Comparison of ENCODE assay signal across 1 cellular context in genomic region chr3:186806173-186807055, GRCh38.
TF ChIP-seq lines count a peak whose summit lies in the region.

Gene RFC4, minus strand, starts transcription at chr3:186806482. Its CDS starts 1,769 bp downstream, at chr3:186804713.

TF ChIP-seq in K562, 482 proteins besides CTCF, POLR2A, EP300 and RAD21 (continued from another document and continues in another):
- no peak for TF ChIP-seq EHMT2 (IDR thresholded peaks at IDR 0.05)
- no peak for TF ChIP-seq NELFE (IDR thresholded peaks at IDR 0.05; ENCODE audit: insufficient read depth, insufficient read length)
- peak; percentile 97 for TF ChIP-seq E2F4 (CRISPR knock-in tag; IDR thresholded peaks at IDR 0.05; ENCODE audit: low read depth)
- peak; percentile 95 to 96 for TF ChIP-seq E2F6 (IDR thresholded peaks at IDR 0.05; ENCODE audit: borderline replicate concordance in 1 of 2, extremely low read depth in 1 of 2, insufficient read depth in 1 of 2, insufficient read length in 1 of 2, low read depth in 1 of 2, low read length in 1 of 2, poor library complexity in 1 of 2, severe bottlenecking in 1 of 2)
- TF ChIP-seq KDM5B (IDR thresholded peaks at IDR 0.05; ENCODE audit: insufficient replicate concordance, low read depth, low read length) = peak; percentile 92
- TF ChIP-seq MCM3 (IDR thresholded peaks at IDR 0.05) = no peak
- peak; percentile 65 for TF ChIP-seq CHD1 (IDR thresholded peaks at IDR 0.05; ENCODE audit: low read length)
- peak; percentile 93 for TF ChIP-seq C11orf30 (IDR thresholded peaks at IDR 0.05; ENCODE audit: low read depth)
- peak in 1 of 2 experiments; percentile 89; a peak in 2 of 4 replicates for TF ChIP-seq TRIM24 (IDR thresholded peaks at IDR 0.05)
- peak; percentile 87 for TF ChIP-seq ARID4B (CRISPR knock-in tag; IDR thresholded peaks at IDR 0.05)
- TF ChIP-seq TARDBP (IDR thresholded peaks at IDR 0.05) = no peak; the same call in 1 of the 2 replicates
- TF ChIP-seq SMAD4 (CRISPR knock-in tag; conservative IDR thresholded peaks at IDR 0.05) = no peak; the same call in 1 of the 2 replicates
- no peak for TF ChIP-seq NR4A1 (CRISPR knock-in tag; IDR thresholded peaks at IDR 0.05)
- no peak for TF ChIP-seq NR4A1 (tag; IDR thresholded peaks at IDR 0.05)
- TF ChIP-seq YY1 (IDR thresholded peaks at IDR 0.05; ENCODE audit: borderline replicate concordance in 1 of 3, control insufficient read depth in 1 of 3, extremely low read depth in 1 of 3, insufficient read depth in 3 of 3, insufficient read length in 1 of 3, insufficient replicate concordance in 2 of 3, low read depth in 1 of 3, low read length in 2 of 3) = peak in 1 of 3 experiments; percentile 42
- no peak for TF ChIP-seq SMAD2 (IDR thresholded peaks at IDR 0.05; ENCODE audit: low read depth, low read length)
- TF ChIP-seq ZBTB7A (IDR thresholded peaks at IDR 0.05; ENCODE audit: borderline replicate concordance, control insufficient read depth, low read depth, low read length) = no peak
- TF ChIP-seq MEIS2 (IDR thresholded peaks at IDR 0.05; ENCODE audit: partially characterized antibody) = no peak
- TF ChIP-seq ZNF280B (CRISPR knock-in tag; IDR thresholded peaks at IDR 0.05) = no peak
- no peak; the same call in 1 of the 2 replicates for TF ChIP-seq KHSRP (IDR thresholded peaks at IDR 0.05)
- TF ChIP-seq SRSF9 (IDR thresholded peaks at IDR 0.05; ENCODE audit: borderline replicate concordance, low read depth, low read length) = no peak
- peak; percentile 73 for TF ChIP-seq ZNF395 (CRISPR knock-in tag; IDR thresholded peaks at IDR 0.05)
- TF ChIP-seq CBX2 (IDR thresholded peaks at IDR 0.05; ENCODE audit: insufficient read depth, low read length, poor library complexity, severe bottlenecking) = no peak
- TF ChIP-seq SMAD1 (IDR thresholded peaks at IDR 0.05; ENCODE audit: low read depth, low read length, partially characterized antibody) = peak; percentile 77
- peak; percentile 76 to 91 for TF ChIP-seq MAZ (CRISPR knock-in tag; conservative IDR thresholded peaks at IDR 0.05 in 1 of 2, IDR thresholded peaks at IDR 0.05 in 1 of 2)
- no peak for TF ChIP-seq CHCHD3 (CRISPR knock-in tag; IDR thresholded peaks at IDR 0.05)
- peak; percentile 61; the same call in 1 of the 2 replicates for TF ChIP-seq TOE1 (IDR thresholded peaks at IDR 0.05; ENCODE audit: borderline replicate concordance)
- no peak for TF ChIP-seq TOE1 (CRISPR knock-in tag; IDR thresholded peaks at IDR 0.05; ENCODE audit: borderline replicate concordance, low read depth)
- no peak for TF ChIP-seq HDAC8 (tag; IDR thresholded peaks at IDR 0.05)
- TF ChIP-seq RBM22 (IDR thresholded peaks at IDR 0.05; ENCODE audit: low read depth, low read length, poor library complexity, severe bottlenecking) = no peak
- no peak for TF ChIP-seq ZNF655 (CRISPR knock-in tag; IDR thresholded peaks at IDR 0.05)
- no peak for TF ChIP-seq NR3C1 (CRISPR knock-in tag; IDR thresholded peaks at IDR 0.05)
- TF ChIP-seq ATF6 (CRISPR knock-in tag; IDR thresholded peaks at IDR 0.05) = peak; percentile 86; the same call in 1 of the 2 replicates
- TF ChIP-seq ZNF407 (IDR thresholded peaks at IDR 0.05; ENCODE audit: low read depth) = no peak
- no peak for TF ChIP-seq ELF4 (CRISPR knock-in tag; IDR thresholded peaks at IDR 0.05)
- TF ChIP-seq PHB (CRISPR knock-in tag; IDR thresholded peaks at IDR 0.05) = peak; percentile 50; the same call in 1 of the 2 replicates
- peak; percentile 45; the same call in 1 of the 2 replicates for TF ChIP-seq GTF2F1 (IDR thresholded peaks at IDR 0.05; ENCODE audit: low read depth, low read length)
- no peak for TF ChIP-seq TCF15 (CRISPR knock-in tag; IDR thresholded peaks at IDR 0.05)
- TF ChIP-seq ZNF764 (CRISPR knock-in tag; IDR thresholded peaks at IDR 0.05; ENCODE audit: low read depth) = no peak
